ENCODE assay signal across 8 cellular contexts in the genomic region with DNA sequence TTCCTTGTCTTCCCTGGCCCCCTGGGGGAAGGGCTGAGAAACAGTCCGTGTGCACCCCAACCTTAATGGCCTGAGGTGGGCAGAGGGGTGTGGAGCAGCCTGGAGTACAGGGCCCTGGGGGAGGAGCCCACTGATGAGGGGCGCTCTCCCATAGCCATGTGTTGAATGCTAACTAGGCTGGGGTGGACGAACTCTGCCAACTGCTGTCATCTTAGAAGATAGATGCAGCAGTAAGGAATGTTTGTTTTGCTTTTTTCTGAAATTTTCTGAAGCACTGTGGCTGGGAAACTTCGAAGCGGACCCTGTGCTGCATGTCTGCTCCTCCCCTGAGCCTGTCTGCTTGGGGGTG. TPM values are rescaled to one million over a fixed set of nuclear protein-coding genes. Genes with fewer than 3 reads are reported as not detected.
DNase-seq lines count a peak whose midpoint lies in the region; ATAC-seq, FAIRE-seq and TF ChIP-seq lines count a peak whose summit lies in the region.

No MANE protein-coding gene starts in this region.

- intact Hi-C loops in K562 (cut with micrococcal nuclease), result no loop called here

- DNase-seq in NCI-H748 (lab: John Stamatoyannopoulos, UW; ENCODE audit: unreplicated experiment), result peak; percentile 35
- no peak for DNase-seq in NCI-H748 treated with DMSO at 0.1 percent for 48 hours (lab: John Stamatoyannopoulos, UW)
- DNase-seq in K562 (ENCODE audit: extremely low read depth in 1 of 4, low spot score in 3 of 4), result no peak
- no peak for DNase-seq in HK-2 (ENCODE audit: unreplicated experiment)
- DNase-seq in LoVo (ENCODE audit: low spot score), result no peak

- H3K4me3 ChIP-seq in K562 (no peak overlapping the region), liver (ENCODE audit: low read depth in 1 of 3, low read length in 3 of 3) (no peak overlapping the region), thymus (ENCODE audit: low read length) (no peak overlapping the region)

- FAIRE-seq in K562 (lab: Jason Lieb, UNC), result no peak

- TF ChIP-seq CTCF in K562 (IDR thresholded peaks at IDR 0.05 in 2 of 3, conservative IDR thresholded peaks at IDR 0.05 in 1 of 3; ENCODE audit: insufficient read depth in 2 of 3, low read depth in 1 of 3, low read length in 3 of 3) (no peak; a peak in 1 of 6 replicates), liver (IDR thresholded peaks at IDR 0.05; ENCODE audit: low read depth, low read length, missing input control) (no peak)

- H3K9ac ChIP-seq in K562 (ENCODE audit: insufficient read depth in 1 of 2, low read depth in 2 of 2, low read length in 2 of 2) (no peak overlapping the region), liver (ENCODE audit: low read depth in 1 of 2, low read length in 2 of 2) (no peak overlapping the region)

- H3K4me1 ChIP-seq in K562 (replicated peaks in 1 of 2; ENCODE audit: control insufficient read depth in 2 of 2, insufficient read depth in 2 of 2, low read length in 2 of 2) (peaks cover 0 to 3% of the 10 kb centered on the region in 2 experiments; a peak in 3 of 5 replicates), liver (ENCODE audit: control insufficient read depth in 4 of 4, insufficient read depth in 4 of 4, low read length in 3 of 4) (peaks cover 0 to 24% (median 5%) of the 10 kb centered on the region in 4 donors), thymus (ENCODE audit: control insufficient read depth, insufficient read depth, low read length) (peaks cover 15% of the 10 kb centered on the region)

- 84% methylated on average over 5 of the region's 5 CpGs for WGBS in K562 (ENCODE audit: insufficient coverage, low coverage, missing lambda C conversion rate)
- WGBS in liver, result 63% methylated on average over 5 of the region's 5 CpGs
- WGBS in thymus, result 70% methylated on average over 5 of the region's 5 CpGs

- H2AFZ ChIP-seq in K562 (ENCODE audit: low read depth, low read length), result no peak overlapping the region

- no peaks in the 10 kb centered on the region for H3K27me3 ChIP-seq in K562 (ENCODE audit: control insufficient read depth in 2 of 2, insufficient read depth in 2 of 2, low read length in 2 of 2)
- H3K27me3 ChIP-seq in liver (ENCODE audit: control insufficient read depth in 4 of 4, insufficient read depth in 4 of 4, low read length in 3 of 4), result no peaks in the 10 kb centered on the region
- no peaks in the 10 kb centered on the region for H3K27me3 ChIP-seq in thymus (ENCODE audit: control insufficient read depth, insufficient read depth)

- CTCF ChIA-PET in K562 (lab: Yijun Ruan, JAX; ENCODE audit: low intra/inter-chr PET ratio), result no interaction called here

- ATAC-seq in K562, result no peak
- ATAC-seq in GM19324 (IDR thresholded peaks at IDR 0.05; ENCODE audit: low FRiP score, unreplicated experiment), result no peak

- BruUV-seq in K562 (replicated peaks; lab: Mats Ljungman, UMichigan), result no TSS peak

- POLR2A ChIA-PET in K562 (lab: Yijun Ruan, JAX), result interaction anchor here (0.7 kb wide), 1 partner anchor 161 kb away, joined by 3 read pairs; no protein-coding TSS in a partner anchor

- no peak overlapping the region for H3K4me2 ChIP-seq in K562 (ENCODE audit: insufficient read depth, low read length)

- TF ChIP-seq EP300 in K562 (IDR thresholded peaks at IDR 0.05; ENCODE audit: low read length), result no peak

- no peaks in the 10 kb centered on the region for H3K79me2 ChIP-seq in K562 (ENCODE audit: control insufficient read depth, insufficient read depth, low read length)

- no peaks in the 10 kb centered on the region for H4K20me1 ChIP-seq in K562 (replicated peaks; ENCODE audit: control insufficient read depth, insufficient read depth, low read length)

- no peaks in the 10 kb centered on the region for H3K9me3 ChIP-seq in K562 (replicated peaks; ENCODE audit: control insufficient read depth, insufficient read depth, low read depth, low read length)
- H3K9me3 ChIP-seq in liver (ENCODE audit: control insufficient read depth in 4 of 4, low read length in 3 of 4), result no peaks in the 10 kb centered on the region
- H3K9me3 ChIP-seq in thymus (ENCODE audit: control insufficient read depth), result no peaks in the 10 kb centered on the region

- H3K36me3 ChIP-seq in K562 (ENCODE audit: control insufficient read depth, insufficient read depth, low read length), result peaks cover 62% of the 10 kb centered on the region
- peaks cover 3 to 34% (median 17%) of the 10 kb centered on the region in 4 donors for H3K36me3 ChIP-seq in liver (ENCODE audit: control insufficient read depth in 4 of 4, insufficient read depth in 3 of 4, low read depth in 1 of 4, low read length in 3 of 4)
- peaks cover 27% of the 10 kb centered on the region for H3K36me3 ChIP-seq in thymus (ENCODE audit: control insufficient read depth, insufficient read depth)

- in situ Hi-C loops in K562 (cut with MboI), result no loop called here

- TF ChIP-seq RAD21 in K562 (CRISPR knock-in tag; conservative IDR thresholded peaks at IDR 0.05 in 1 of 2, IDR thresholded peaks at IDR 0.05 in 1 of 2), result peak in 1 of 2 experiments; percentile 10; a peak in 1 of 4 replicates
- TF ChIP-seq RAD21 in liver (IDR thresholded peaks at IDR 0.05), result no peak

- H3K9me1 ChIP-seq in K562 (ENCODE audit: control insufficient read depth, insufficient read depth, low read length), result no peaks in the 10 kb centered on the region

- no peak for TF ChIP-seq POLR2A in K562 (conservative IDR thresholded peaks at IDR 0.05)

- H3K27ac ChIP-seq in K562 (ENCODE audit: extremely low read depth, low read depth, low read length) (no peak overlapping the region), liver (ENCODE audit: low read depth in 1 of 2, low read length in 2 of 2) (peak overlapping the region; percentile 4 to 57), thymus (ENCODE audit: low read depth) (peak overlapping the region; percentile 0)

TF ChIP-seq in K562, 482 proteins besides CTCF, POLR2A, EP300 and RAD21:
- TF ChIP-seq ZNF717 (CRISPR knock-in tag; IDR thresholded peaks at IDR 0.05) (no peak), SMAD2 (IDR thresholded peaks at IDR 0.05; ENCODE audit: low read depth, low read length) (no peak), NFIC (IDR thresholded peaks at IDR 0.05) (no peak), STAT5A (IDR thresholded peaks at IDR 0.05; ENCODE audit: borderline replicate concordance, low read length) (no peak), RBM22 (IDR thresholded peaks at IDR 0.05; ENCODE audit: low read depth, low read length, poor library complexity, severe bottlenecking) (peak; percentile 67)
TF ChIP-seq in K562: peak in this region for 1.

TF ChIP-seq in liver, 16 proteins besides CTCF, POLR2A, EP300 and RAD21:
- TF ChIP-seq EGR1 (IDR thresholded peaks at IDR 0.05; ENCODE audit: low read depth in 2 of 2) (no peak), YY1 (IDR thresholded peaks at IDR 0.05) (no peak), FOXA1 (IDR thresholded peaks at IDR 0.05) (no peak), FOXA2 (IDR thresholded peaks at IDR 0.05) (no peak)
- TF ChIP-seq, protein P1, sequence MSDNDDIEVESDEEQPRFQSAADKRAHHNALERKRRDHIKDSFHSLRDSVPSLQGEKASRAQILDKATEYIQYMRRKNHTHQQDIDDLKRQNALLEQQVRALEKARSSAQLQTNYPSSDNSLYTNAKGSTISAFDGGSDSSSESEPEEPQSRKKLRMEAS (IDR thresholded peaks at IDR 0.05), result no peak

RNA-seq across cellular contexts. Expression of a gene that starts 54.8 kb away (rescaled TPM):
- total RNA-seq in K562 (2011; cell fraction: chromatin; rRNA removed; ENCODE audit: low replicate concordance), result 534 and 1,085 TPM in 2 replicates
- total RNA-seq in K562 (2011; cell fraction: nucleolus; rRNA removed), result 300 and 319 TPM in 2 replicates
- 439 and 450 TPM in 2 replicates for total RNA-seq in K562 (2011; cell fraction: nucleoplasm; rRNA removed)
- 163 and 213 TPM in 2 replicates for total RNA-seq in K562 (2014; rRNA removed)
- total RNA-seq in K562 (2014; rRNA removed; fragmentation: Illumina TruSeq; extraction: Trizol), result 167 and 172 TPM in 2 replicates
- total RNA-seq in K562 (2015; rRNA removed; fragmentation: Illumina TruSeq; extraction: Trizol), result 185 and 196 TPM in 2 replicates
- 174 and 212 TPM in 2 replicates for total RNA-seq in K562 (2021)
- 203 and 226 TPM in 2 replicates for polyA plus RNA-seq in K562 (2011; rRNA removed)
- 64.7 and 120 TPM in 2 replicates for polyA plus RNA-seq in K562 (2011; cell fraction: cytosol; rRNA removed)
- 1,168 and 1,542 TPM in 2 replicates for polyA plus RNA-seq in K562 (2011; cell fraction: nucleus; rRNA removed)
- 165 and 333 TPM in 2 replicates for polyA plus RNA-seq in K562 (2012)
- 249 and 254 TPM in 2 replicates for polyA plus RNA-seq in K562 (2014; fragmentation: Illumina TruSeq; extraction: Trizol)
- 100 to 1,000 TPM; 108 to 206 TPM for polyA plus RNA-seq in K562 (2014; fragmentation: Nextera tagmentation; extraction: Ambion mirVana)
- 422 and 460 TPM in 2 replicates for polyA plus RNA-seq in K562 (2014; rRNA removed)
- polyA minus RNA-seq in K562 (2011; rRNA and poly(A)+ RNA removed), result 250 and 276 TPM in 2 replicates
- 85.8 and 96.5 TPM in 2 replicates for polyA minus RNA-seq in K562 (2011; cell fraction: cytosol; rRNA and poly(A)+ RNA removed)
- 287 and 539 TPM in 2 replicates for polyA minus RNA-seq in K562 (2011; cell fraction: nucleus; rRNA and poly(A)+ RNA removed)
- total RNA-seq in liver, result 100 to 1,000 TPM in 1 of 2 donors, 10 to 100 TPM in 1; 74.4 to 254 TPM
- 100 to 1,000 TPM in 1 of 2 donors, 10 to 100 TPM in 1; 89.7 to 205 TPM for polyA plus RNA-seq in liver
- 589 TPM for polyA plus RNA-seq in thymus
